8 cellular contexts compared by ENCODE assay signal in genomic region chr5:891837-892389, GRCh38. TPM values are rescaled to one million over a fixed set of nuclear protein-coding genes. Genes with fewer than 3 reads are reported as not detected.
A peak's percentile ranks its signal among the peaks of the same experiment; 100 is the strongest.
DNase-seq lines count a peak whose midpoint lies in the region; FAIRE-seq and TF ChIP-seq lines count a peak whose summit lies in the region.

No MANE protein-coding gene starts in this region.

- H3K36me3 ChIP-seq in adipocyte (ENCODE audit: control insufficient read depth, insufficient read depth, low read length, severe bottlenecking) (peaks cover 26% of the 10 kb centered on the region), sigmoid colon (peaks cover 11 to 45% (median 27%) of the 10 kb centered on the region in 4 donors)

- intact Hi-C loops in sigmoid colon (cut with DNase I): loop anchor here (2.0 to 5.0 kb wide), 3 partner anchors 107 to 450 kb away; partner anchors contain the start of genes EXOC3 and ZDHHC11B

- peak overlapping the region; percentile 92 for H3K4me3 ChIP-seq in adipocyte (ENCODE audit: low read length)
- H3K4me3 ChIP-seq in sigmoid colon: peak overlapping the region; percentile 76 to 96 (median 89)

- DNase-seq in 8988T (peak; percentile 81), GM12892 (ENCODE audit: insufficient read length) (peak; percentile 52), KBM-7 (peak; percentile 43), adipocyte (ENCODE audit: low read depth) (peak; percentile 53), hepatic stellate cell (ENCODE audit: low spot score) (peak; percentile 78), sigmoid colon (no peak), NCI-H345 (lab: John Stamatoyannopoulos, UW) (no peak), amniotic stem cell (lab: John Stamatoyannopoulos, UW) (no peak)

- no peak for TF ChIP-seq CTCF in sigmoid colon (IDR thresholded peaks at IDR 0.05)

- 14 to 20% methylated on average over 25 of the region's 25 CpGs for WGBS in sigmoid colon, 2 donors

- H3K27ac ChIP-seq in sigmoid colon: peak overlapping the region; percentile 83 to 92 (median 88)

- H3K27me3 ChIP-seq in adipocyte (replicated peaks; ENCODE audit: control insufficient read depth, insufficient read depth, low read length) (no peaks in the 10 kb centered on the region), sigmoid colon (no peaks in the 10 kb centered on the region)

- no peak for FAIRE-seq in GM12892 (lab: Jason Lieb, UNC)

- H3K4me1 ChIP-seq in adipocyte (ENCODE audit: control insufficient read depth, insufficient read depth, low read length) (peaks cover 31% of the 10 kb centered on the region), sigmoid colon (peaks cover 0 to 26% (median 21%) of the 10 kb centered on the region in 4 donors)

- TF ChIP-seq POLR2A in GM12892 (IDR thresholded peaks at IDR 0.05; ENCODE audit: low read depth, low read length) (no peak), sigmoid colon (IDR thresholded peaks at IDR 0.05) (no peak)

- no peak for TF ChIP-seq EP300 in sigmoid colon (IDR thresholded peaks at IDR 0.05)

- peak overlapping the region; percentile 90 for H3K9ac ChIP-seq in adipocyte (ENCODE audit: low read length)

- H3K9me3 ChIP-seq in adipocyte (ENCODE audit: control insufficient read depth, low read length) (no peaks in the 10 kb centered on the region), sigmoid colon (no peaks in the 10 kb centered on the region)

- in situ Hi-C loops in KBM-7 (cut with MboI; ENCODE audit: low pct_unique_long_range_greater_than_20kb, low sequenced_read_pairs): no loop called here

RNA-seq across cellular contexts. Expression of gene BRD9, which starts 0.7 kb away (rescaled TPM):
- polyA plus RNA-seq in GM12892 (2012; ENCODE audit: missing spikeins): 26.8 TPM
- total RNA-seq in sigmoid colon: 10 to 100 TPM; 21.4 to 38.8 (median 24.6) TPM
- 10 to 100 TPM; 12.9 to 28.3 (median 14.4) TPM for polyA plus RNA-seq in sigmoid colon

RNA-seq across cellular contexts. Expression of gene TRIP13, which starts 0.8 kb away (rescaled TPM):
- 16.0 TPM for polyA plus RNA-seq in GM12892 (2012; ENCODE audit: missing spikeins)
- under 1 TPM in 3 of 4 donors, not detected in 1; 0.16 to 0.83 (median 0.54) TPM for total RNA-seq in sigmoid colon
- polyA plus RNA-seq in sigmoid colon: 1 to 10 TPM; 1.2 to 7.7 (median 3.9) TPM

RNA-seq across cellular contexts. Expression of gene ZDHHC11, which starts 41.1 kb away (rescaled TPM):
- polyA plus RNA-seq in GM12892 (2012; ENCODE audit: missing spikeins): 2.6 TPM
- 1 to 10 TPM; 1.8 to 8.0 (median 3.7) TPM for total RNA-seq in sigmoid colon
- polyA plus RNA-seq in sigmoid colon: 1 to 10 TPM in 1 of 3 donors, under 1 TPM in 1, not detected in 1; 0.60 to 4.9 TPM

Comparison
In these comparisons a context has a peak if more than half of its experiments do, and no peak if none do; other contexts are left out.
1. DNase-seq: peak in 8988T (single experiment), GM12892 (single experiment), KBM-7 (single experiment), adipocyte (single experiment) and hepatic stellate cell (single experiment); none in sigmoid colon (single experiment), NCI-H345 (single experiment) and amniotic stem cell (single experiment).